Comparison of ENCODE assay signal across 12 cellular contexts in genomic region chr1:19206947-19207346, GRCh38. TPM values are rescaled to one million over a fixed set of nuclear protein-coding genes. Genes with fewer than 3 reads are reported as not detected.
DNase-seq lines count a peak whose midpoint lies in the region; ATAC-seq and TF ChIP-seq lines count a peak whose summit lies in the region.
"Had no signal": no experiment of that assay in that cellular context is flagged by ENCODE, and none has a peak within 500 bp of the region (broad histone marks: within the 10 kb centered on the region; RNA-seq: fewer than 3 reads in every experiment).

No MANE protein-coding gene starts in this region.

- peak overlapping the region; percentile 12 to 65 (median 58) for H3K4me3 Mint-ChIP-seq in CD4-positive, CD25-positive, alpha-beta regulatory T cell
- H3K4me3 Mint-ChIP-seq in WTC11 (no peak overlapping the region), immature natural killer cell (peak overlapping the region in 4 of 5 donors; percentile 7 to 35 (median 11))

- POLR2A ChIA-PET in WTC11 (lab: Charles Lee): no interaction called here

- no peaks in the 10 kb centered on the region for H3K9me3 ChIP-seq in CD4-positive, CD25-positive, alpha-beta regulatory T cell (ENCODE audit: control insufficient read depth in 2 of 2, low read length in 2 of 2)
- H3K9me3 ChIP-seq in DND-41 (ENCODE audit: insufficient read depth, low read length, severe bottlenecking): no peaks in the 10 kb centered on the region
- no peaks in the 10 kb centered on the region for H3K9me3 ChIP-seq in effector memory CD4-positive, alpha-beta T cell (ENCODE audit: control insufficient read depth, low read length)
- H3K9me3 ChIP-seq: heart left ventricle had no signal

- TF ChIP-seq CTCF in DND-41 (IDR thresholded peaks at IDR 0.05; ENCODE audit: borderline replicate concordance, extremely low read depth, low read length, poor library complexity, severe bottlenecking) (no peak), WTC11 (IDR thresholded peaks at IDR 0.05) (no peak), GM10266 (IDR thresholded peaks at IDR 0.05; ENCODE audit: control insufficient read depth, insufficient read depth, low read depth, missing control alignments) (no peak)

- no peaks in the 10 kb centered on the region for H3K36me3 ChIP-seq in CD4-positive, CD25-positive, alpha-beta regulatory T cell (ENCODE audit: control insufficient read depth, insufficient read depth, low read length)
- H3K36me3 ChIP-seq in DND-41 (ENCODE audit: insufficient read depth, low read length): peaks cover under 1% of the 10 kb centered on the region
- peaks cover 3% of the 10 kb centered on the region for H3K36me3 ChIP-seq in effector memory CD4-positive, alpha-beta T cell (ENCODE audit: control insufficient read depth, insufficient read depth, low read length)

- H3K27ac Mint-ChIP-seq in CD4-positive, CD25-positive, alpha-beta regulatory T cell: peak overlapping the region in 1 of 3 donors; percentile 65
- peak overlapping the region; percentile 19 for H3K27ac Mint-ChIP-seq in WTC11
- H3K27ac Mint-ChIP-seq in immature natural killer cell: peak overlapping the region in 4 of 6 donors; percentile 3 to 63 (median 37)
- H3K27ac Mint-ChIP-seq: effector memory CD8-positive, alpha-beta T cell had no signal

- no peak for ATAC-seq in CD4-positive, CD25-positive, alpha-beta regulatory T cell (ENCODE audit: low read depth in 2 of 2)
- ATAC-seq in DND-41 (ENCODE audit: insufficient read depth, low read depth) (no peak), WTC11 (no peak)
- ATAC-seq: effector memory CD8-positive, alpha-beta T cell; heart left ventricle; left cardiac atrium had no signal

- no peak overlapping the region for H2AFZ ChIP-seq in DND-41 (ENCODE audit: low read depth, low read length)

- H3K4me1 ChIP-seq in CD4-positive, CD25-positive, alpha-beta regulatory T cell (ENCODE audit: control insufficient read depth, insufficient read depth, low read length, poor library complexity, severe bottlenecking): peaks cover 69% of the 10 kb centered on the region
- peaks cover 56% of the 10 kb centered on the region for H3K4me1 ChIP-seq in DND-41 (ENCODE audit: insufficient read depth, low read length)
- H3K4me1 ChIP-seq in effector memory CD4-positive, alpha-beta T cell (ENCODE audit: control insufficient read depth, insufficient read depth, low read length, poor library complexity, severe bottlenecking): peaks cover 22% of the 10 kb centered on the region

- no peak overlapping the region for H3K27ac ChIP-seq in CD4-positive, CD25-positive, alpha-beta regulatory T cell (ENCODE audit: insufficient read depth, low read length, poor library complexity, severe bottlenecking)
- no peak overlapping the region for H3K27ac ChIP-seq in DND-41 (ENCODE audit: low read length)
- no peak overlapping the region for H3K27ac ChIP-seq in effector memory CD4-positive, alpha-beta T cell (ENCODE audit: insufficient read depth, low read length, poor library complexity, severe bottlenecking)

- no peak overlapping the region for H3K9ac ChIP-seq in DND-41 (ENCODE audit: low read depth, low read length)

- H3K27me3 ChIP-seq in CD4-positive, CD25-positive, alpha-beta regulatory T cell (ENCODE audit: control insufficient read depth, insufficient read depth, low read length): no peaks in the 10 kb centered on the region
- no peaks in the 10 kb centered on the region for H3K27me3 ChIP-seq in DND-41 (ENCODE audit: insufficient read depth, low read length, poor library complexity)
- H3K27me3 ChIP-seq in effector memory CD4-positive, alpha-beta T cell (replicated peaks; ENCODE audit: control insufficient read depth, insufficient read depth, low read length, poor library complexity, severe bottlenecking): no peaks in the 10 kb centered on the region
- H3K27me3 ChIP-seq: heart left ventricle had no signal

- peak overlapping the region; percentile 34 for H3K4me3 ChIP-seq in CD4-positive, CD25-positive, alpha-beta regulatory T cell (ENCODE audit: low read depth, low read length)
- no peak overlapping the region for H3K4me3 ChIP-seq in DND-41 (ENCODE audit: low read depth in 1 of 2, low read length in 2 of 2)
- no peak overlapping the region for H3K4me3 ChIP-seq in effector memory CD4-positive, alpha-beta T cell (ENCODE audit: insufficient read depth, low read depth, low read length, poor library complexity, severe bottlenecking)
- H3K4me3 ChIP-seq: heart left ventricle had no signal

- H3K36me3 Mint-ChIP-seq in CD4-positive, CD25-positive, alpha-beta regulatory T cell: peaks cover 5% of the 10 kb centered on the region
- H3K36me3 Mint-ChIP-seq in WTC11 (no peaks in the 10 kb centered on the region), immature natural killer cell (no peaks in the 10 kb centered on the region)

- peaks cover 66% of the 10 kb centered on the region; the same call in 1 of the 2 replicates for H4K20me1 ChIP-seq in DND-41 (ENCODE audit: insufficient read depth, low read length)

- H3K4me1 Mint-ChIP-seq in CD4-positive, CD25-positive, alpha-beta regulatory T cell: peaks cover 30 to 88% (median 67%) of the 10 kb centered on the region in 4 donors
- H3K4me1 Mint-ChIP-seq in WTC11 (peaks cover 31% of the 10 kb centered on the region), immature natural killer cell (peaks cover 61 to 86% of the 10 kb centered on the region in 2 donors)

- peaks cover 99% of the 10 kb centered on the region for H3K79me2 ChIP-seq in DND-41 (ENCODE audit: insufficient read depth, low read length)

- H3K9me3 Mint-ChIP-seq in CD4-positive, CD25-positive, alpha-beta regulatory T cell: no peaks in the 10 kb centered on the region
- H3K9me3 Mint-ChIP-seq in WTC11 (no peaks in the 10 kb centered on the region), immature natural killer cell (no peaks in the 10 kb centered on the region)
- H3K9me3 Mint-ChIP-seq: effector memory CD8-positive, alpha-beta T cell had no signal

- DNase-seq in CD4-positive, CD25-positive, alpha-beta regulatory T cell: no peak
- no peak for DNase-seq in DND-41
- no peak for DNase-seq in WTC11 (ENCODE audit: low spot score)
- no peak for DNase-seq in immature natural killer cell
- DNase-seq in cerebellar nuclear complex (lab: John Stamatoyannopoulos, UW): no peak
- DNase-seq in effector memory CD4-positive, alpha-beta T cell: no peak
- no peak for DNase-seq in GM10266 (ENCODE audit: extremely low spot score)
- DNase-seq: effector memory CD8-positive, alpha-beta T cell; heart left ventricle; left cardiac atrium; stimulated activated CD4-positive, alpha-beta T cell treated with anti-CD3 and anti-CD28 coated beads, Interleukin-4, amount 100 ng/mL, for 24 hours; stimulated activated naive CD4-positive, alpha-beta T cell had no signal

- peaks cover 4% of the 10 kb centered on the region for H3K27me3 Mint-ChIP-seq in CD4-positive, CD25-positive, alpha-beta regulatory T cell
- H3K27me3 Mint-ChIP-seq in WTC11 (ENCODE audit: low read depth): no peaks in the 10 kb centered on the region
- peaks cover 5 to 11% (median 9%) of the 10 kb centered on the region in 3 donors for H3K27me3 Mint-ChIP-seq in immature natural killer cell (ENCODE audit: low read depth in 3 of 3)
- H3K27me3 Mint-ChIP-seq: effector memory CD8-positive, alpha-beta T cell had no signal

- CTCF ChIA-PET in WTC11 (lab: Charles Lee): interaction anchor here (1.5 kb wide), 1 partner anchor 447 kb away, joined by 4 read pairs; no protein-coding TSS in a partner anchor

- H3K4me2 ChIP-seq in DND-41 (ENCODE audit: insufficient read depth, low read length): peak overlapping the region; percentile 69; the same call in 1 of the 2 replicates

TF ChIP-seq in WTC11, 78 proteins besides CTCF, POLR2A, EP300 and RAD21 (continues in another document):
- TF ChIP-seq NFE2L1 (CRISPR knock-in tag; IDR thresholded peaks at IDR 0.05) (no peak), AFF4 (CRISPR knock-in tag; IDR thresholded peaks at IDR 0.05; ENCODE audit: borderline replicate concordance) (no peak), SP1 (CRISPR knock-in tag; conservative IDR thresholded peaks at IDR 0.05) (no peak), NFATC4 (CRISPR knock-in tag; IDR thresholded peaks at IDR 0.05) (no peak), OVOL2 (CRISPR knock-in tag; IDR thresholded peaks at IDR 0.05; ENCODE audit: borderline replicate concordance) (no peak)

RNA-seq across cellular contexts. Expression of gene UBR4, which starts 3.1 kb away (rescaled TPM):
- total RNA-seq in CD4-positive, CD25-positive, alpha-beta regulatory T cell: 173 TPM
- 10 to 100 TPM in 3 of 4 donors, 1 to 10 TPM in 1; 9.9 to 17.2 (median 12.2) TPM for polyA plus RNA-seq in CD4-positive, CD25-positive, alpha-beta regulatory T cell
- total RNA-seq in WTC11 (2021): 127 to 179 TPM (median 136 TPM) in 3 replicates
- polyA plus RNA-seq in immature natural killer cell: 10 to 100 TPM in 1 of 3 donors, 1 to 10 TPM in 2; 1.5 to 23.7 (median 8.0) TPM

RNA-seq across cellular contexts. Expression of gene EMC1, which starts 44.4 kb away (rescaled TPM):
- 28.4 TPM for total RNA-seq in CD4-positive, CD25-positive, alpha-beta regulatory T cell
- polyA plus RNA-seq in CD4-positive, CD25-positive, alpha-beta regulatory T cell: 10 to 100 TPM; 17.3 to 23.5 (median 19.0) TPM
- 46.5 to 53.5 TPM (median 48.6 TPM) in 3 replicates for total RNA-seq in WTC11 (2021)
- polyA plus RNA-seq in immature natural killer cell: 10 to 100 TPM; 18.6 to 44.1 (median 32.2) TPM

RNA-seq across cellular contexts. Expression of gene MRTO4, which starts 44.7 kb away (rescaled TPM):
- 9.9 TPM for total RNA-seq in CD4-positive, CD25-positive, alpha-beta regulatory T cell
- polyA plus RNA-seq in CD4-positive, CD25-positive, alpha-beta regulatory T cell: 10 to 100 TPM; 20.1 to 22.4 (median 20.9) TPM
- 40.9 to 54.6 TPM (median 43.0 TPM) in 3 replicates for total RNA-seq in WTC11 (2021)
- 10 to 100 TPM in 2 of 3 donors, 1 to 10 TPM in 1; 9.1 to 21.8 (median 17.1) TPM for polyA plus RNA-seq in immature natural killer cell
